ENCODE assay signal across 1 cellular context in the genomic region with DNA sequence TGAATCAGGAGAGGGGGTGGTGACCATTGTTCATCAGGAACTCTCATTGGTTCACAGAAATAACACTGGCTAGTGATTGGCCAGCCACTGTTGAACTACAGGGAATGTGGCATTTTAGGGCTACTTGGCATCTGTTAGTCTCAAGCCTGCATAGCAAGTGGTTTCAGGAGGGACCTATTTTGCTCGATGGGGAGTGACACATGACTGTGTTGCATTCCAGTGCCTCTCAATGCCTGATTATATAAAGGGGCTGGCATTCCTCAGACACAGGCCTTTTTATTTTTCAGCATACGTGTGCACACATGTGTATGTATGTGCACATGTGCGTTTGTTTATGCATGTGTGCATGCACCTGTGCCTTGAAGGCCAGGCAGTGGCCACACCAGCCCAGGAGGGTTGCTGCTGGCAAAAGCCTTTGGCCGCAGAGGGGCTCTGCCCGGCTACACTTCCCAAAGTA.
TF ChIP-seq lines count a peak whose summit lies in the region.

No MANE protein-coding gene starts in this region.

TF ChIP-seq in IMR-90, 13 proteins besides CTCF, POLR2A, EP300 and RAD21 (continued from another document):
- TF ChIP-seq CEBPB (IDR thresholded peaks at IDR 0.05; ENCODE audit: low read depth, low read length) (no peak), FOS (IDR thresholded peaks at IDR 0.05; ENCODE audit: low read depth, low read length) (no peak), MXI1 (IDR thresholded peaks at IDR 0.05; ENCODE audit: borderline replicate concordance, low read depth, low read length) (no peak), MAFK (IDR thresholded peaks at IDR 0.05; ENCODE audit: low read depth, low read length) (no peak), RCOR1 (IDR thresholded peaks at IDR 0.05; ENCODE audit: insufficient replicate concordance, low read length) (no peak), NFE2L2 (IDR thresholded peaks at IDR 0.05; ENCODE audit: low read depth, low read length) (no peak), BHLHE40 (IDR thresholded peaks at IDR 0.05; ENCODE audit: low read depth, low read length) (no peak), RFX5 (IDR thresholded peaks at IDR 0.05; ENCODE audit: low read depth, low read length) (no peak)
- TF ChIP-seq, protein P1, sequence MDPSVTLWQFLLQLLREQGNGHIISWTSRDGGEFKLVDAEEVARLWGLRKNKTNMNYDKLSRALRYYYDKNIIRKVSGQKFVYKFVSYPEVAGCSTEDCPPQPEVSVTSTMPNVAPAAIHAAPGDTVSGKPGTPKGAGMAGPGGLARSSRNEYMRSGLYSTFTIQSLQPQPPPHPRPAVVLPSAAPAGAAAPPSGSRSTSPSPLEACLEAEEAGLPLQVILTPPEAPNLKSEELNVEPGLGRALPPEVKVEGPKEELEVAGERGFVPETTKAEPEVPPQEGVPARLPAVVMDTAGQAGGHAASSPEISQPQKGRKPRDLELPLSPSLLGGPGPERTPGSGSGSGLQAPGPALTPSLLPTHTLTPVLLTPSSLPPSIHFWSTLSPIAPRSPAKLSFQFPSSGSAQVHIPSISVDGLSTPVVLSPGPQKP (IDR thresholded peaks at IDR 0.05; ENCODE audit: borderline replicate concordance, low read depth, low read length) = no peak
- TF ChIP-seq, protein P2, sequence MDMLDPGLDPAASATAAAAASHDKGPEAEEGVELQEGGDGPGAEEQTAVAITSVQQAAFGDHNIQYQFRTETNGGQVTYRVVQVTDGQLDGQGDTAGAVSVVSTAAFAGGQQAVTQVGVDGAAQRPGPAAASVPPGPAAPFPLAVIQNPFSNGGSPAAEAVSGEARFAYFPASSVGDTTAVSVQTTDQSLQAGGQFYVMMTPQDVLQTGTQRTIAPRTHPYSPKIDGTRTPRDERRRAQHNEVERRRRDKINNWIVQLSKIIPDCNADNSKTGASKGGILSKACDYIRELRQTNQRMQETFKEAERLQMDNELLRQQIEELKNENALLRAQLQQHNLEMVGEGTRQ (IDR thresholded peaks at IDR 0.05; ENCODE audit: low read depth, low read length) = no peak
